In genomic region chr4:123340381-123340701, GRCh38 we compare ENCODE assay signal across 10 cellular contexts. TPM values are rescaled to one million over a fixed set of nuclear protein-coding genes. Genes with fewer than 3 reads are reported as not detected.
A peak's percentile ranks its signal among the peaks of the same experiment; 100 is the strongest.
DNase-seq lines count a peak whose midpoint lies in the region; ATAC-seq and TF ChIP-seq lines count a peak whose summit lies in the region.
"Had no signal": no experiment of that assay in that cellular context is flagged by ENCODE, and none has a peak within 500 bp of the region (broad histone marks: within the 10 kb centered on the region; RNA-seq: fewer than 3 reads in every experiment).

No MANE protein-coding gene starts in this region.

- peak in 1 of 2 donors; percentile 38 for TF ChIP-seq POLR2A in heart left ventricle (IDR thresholded peaks at IDR 0.05)

- no peaks in the 10 kb centered on the region for H3K36me3 ChIP-seq in heart left ventricle

- WGBS in heart left ventricle, 4 donors: 63 to 76% (median 70%) methylated on average over 7 of the region's 7 CpGs
- 74% methylated on average over 7 of the region's 7 CpGs for WGBS in right cardiac atrium

- no peak overlapping the region for H3K4me3 ChIP-seq in heart left ventricle
- no peak overlapping the region for H3K4me3 ChIP-seq in right cardiac atrium (ENCODE audit: low read length)

- H3K27me3 ChIP-seq in heart left ventricle (no peaks in the 10 kb centered on the region), right cardiac atrium (ENCODE audit: control insufficient read depth, insufficient read depth) (no peaks in the 10 kb centered on the region)

- H3K4me1 ChIP-seq in heart left ventricle: peaks cover 0 to 43% (median 13%) of the 10 kb centered on the region in 12 donors
- H3K4me1 ChIP-seq in right cardiac atrium (ENCODE audit: control insufficient read depth, insufficient read depth, low read length): peaks cover 3% of the 10 kb centered on the region

- H3K9me3 ChIP-seq in heart left ventricle (peaks cover 0 to 4% (median 0%) of the 10 kb centered on the region in 12 donors), right cardiac atrium (ENCODE audit: control insufficient read depth, low read length) (no peaks in the 10 kb centered on the region)

- DNase-seq in heart left ventricle: peak in 2 of 5 donors; percentile 35 to 47
- no peak for DNase-seq in cardiac septum (ENCODE audit: low spot score)
- DNase-seq in amniotic epithelial cell (ENCODE audit: low read depth): peak; percentile 83
- no peak for DNase-seq in right cardiac atrium
- DNase-seq in amygdala (lab: John Stamatoyannopoulos, UW): no peak
- DNase-seq: activated CD4-positive, alpha-beta T cell treated with anti-CD3 and anti-CD28 coated beads for 4 hours; NCI-H526 had no signal

- H3K27ac ChIP-seq in heart left ventricle (peak overlapping the region; percentile 57 to 83 (median 77)), right cardiac atrium (ENCODE audit: low read length) (no peak overlapping the region)

- ATAC-seq in heart left ventricle (peak; percentile 65 to 88 (median 87)), right cardiac atrium (peak; percentile 40 to 85), HG02759 (IDR thresholded peaks at IDR 0.05; ENCODE audit: unreplicated experiment) (no peak), GM19395 (IDR thresholded peaks at IDR 0.05; ENCODE audit: unreplicated experiment) (no peak), GM21723 (IDR thresholded peaks at IDR 0.05; ENCODE audit: unreplicated experiment) (no peak)

- intact Hi-C loops in heart left ventricle (cut with DNase I) (loop anchor here in 4 of 10 donors (5.0 to 10.0 kb wide), 5 partner anchors 57 to 96 kb away; partner anchors contain the start of gene SPRY1 (in 1 of the 4)), cardiac septum (cut with DNase I) (loop anchor here (5.0 kb wide), 2 partner anchors 57 to 93 kb away; partner anchors contain the start of gene SPRY1), right cardiac atrium (cut with DNase I) (loop anchor here in 1 of 4 donors (10.0 kb wide), 1 partner anchor 96 kb away; no protein-coding TSS in a partner anchor)

- TF ChIP-seq CTCF in heart left ventricle (IDR thresholded peaks at IDR 0.05): no peak

RNA-seq across cellular contexts. Expression of gene SPRY1, which starts 56.3 kb away (rescaled TPM):
- total RNA-seq in heart left ventricle (100 to 1,000 TPM in 1 of 9 donors, 10 to 100 TPM in 8; 28.0 to 104 (median 39.1) TPM), cardiac septum (50.9 TPM), right cardiac atrium (10 to 100 TPM; 26.3 to 60.4 (median 50.0) TPM)
- polyA plus RNA-seq in heart left ventricle (10 to 100 TPM; 17.0 to 57.6 TPM), right cardiac atrium (21.3 TPM)

Comparison
In these comparisons a context has a peak if more than half of its experiments do, and no peak if none do; other contexts are left out.
1. ATAC-seq: peak in heart left ventricle (4 of 4) and right cardiac atrium (2 of 2); none in HG02759 (single experiment), GM19395 (single experiment) and GM21723 (single experiment).